17 cellular contexts compared by ENCODE assay signal in genomic region chr3:114506622-114507300, GRCh38.
DNase-seq lines count a peak whose midpoint lies in the region; ATAC-seq, FAIRE-seq and TF ChIP-seq lines count a peak whose summit lies in the region.
"Had no signal": no experiment of that assay in that cellular context is flagged by ENCODE, and none has a peak within 500 bp of the region (broad histone marks: within the 10 kb centered on the region; RNA-seq: fewer than 3 reads in every experiment).

No MANE protein-coding gene starts in this region.

- no peak overlapping the region for H3K4me3 ChIP-seq in subcutaneous abdominal adipose tissue (ENCODE audit: low read depth in 1 of 5, low read length in 5 of 5)
- no peak overlapping the region for H3K4me3 ChIP-seq in thyroid gland (replicated peaks in 1 of 3)
- H3K4me3 ChIP-seq: coronary artery, esophagus muscularis mucosa, mucosa of descending colon had no signal

- FAIRE-seq in H54 (lab: Jason Lieb, UNC): peak; percentile 75

- H3K9ac ChIP-seq in subcutaneous abdominal adipose tissue (ENCODE audit: low read length in 5 of 5): no peak overlapping the region
- H3K9ac ChIP-seq: parathyroid adenoma had no signal

- ATAC-seq in left ventricle myocardium superior: peak; percentile 76
- no peak for ATAC-seq in HG02623 (IDR thresholded peaks at IDR 0.05; ENCODE audit: unreplicated experiment)
- ATAC-seq in GM21367 (IDR thresholded peaks at IDR 0.05; ENCODE audit: unreplicated experiment): no peak
- ATAC-seq: activated T-cell treated with anti-CD3 and anti-CD28 coated beads, Interleukin-2, amount 50 U/mL, for 4 hours; CD8-positive, alpha-beta T cell; mucosa of descending colon had no signal

- no peaks in the 10 kb centered on the region for H3K9me3 ChIP-seq in subcutaneous abdominal adipose tissue (ENCODE audit: control insufficient read depth in 5 of 5, low read length in 5 of 5)
- no peaks in the 10 kb centered on the region for H3K9me3 ChIP-seq in thyroid gland
- H3K9me3 ChIP-seq: esophagus muscularis mucosa, mucosa of descending colon had no signal

- H3K27ac ChIP-seq in subcutaneous abdominal adipose tissue (ENCODE audit: low read depth, low read length) (peak overlapping the region; percentile 56), thyroid gland (no peak overlapping the region)
- H3K27ac ChIP-seq: parathyroid adenoma had no signal

- H3K4me1 ChIP-seq in subcutaneous abdominal adipose tissue (ENCODE audit: control insufficient read depth in 5 of 5, insufficient read depth in 5 of 5, low read length in 5 of 5) (peaks cover 0 to 17% (median 4%) of the 10 kb centered on the region in 5 donors), thyroid gland (peaks cover 14 to 15% of the 10 kb centered on the region in 2 donors)
- H3K4me1 ChIP-seq: parathyroid adenoma had no signal

- no peak for TF ChIP-seq CTCF in thyroid gland (IDR thresholded peaks at IDR 0.05)

- 76 to 91% methylated on average over 6 of the region's 6 CpGs for WGBS in thyroid gland, 2 donors

- TF ChIP-seq POLR2A in H54 (IDR thresholded peaks at IDR 0.05; ENCODE audit: low read depth, low read length) (no peak), thyroid gland (IDR thresholded peaks at IDR 0.05) (no peak)

- H3K36me3 ChIP-seq in subcutaneous abdominal adipose tissue (ENCODE audit: control insufficient read depth in 5 of 5, insufficient read depth in 5 of 5, low read length in 5 of 5): no peaks in the 10 kb centered on the region
- no peaks in the 10 kb centered on the region for H3K36me3 ChIP-seq in thyroid gland
- H3K36me3 ChIP-seq: esophagus muscularis mucosa had no signal

- no peaks in the 10 kb centered on the region for H3K27me3 ChIP-seq in subcutaneous abdominal adipose tissue (ENCODE audit: control insufficient read depth in 5 of 5, insufficient read depth in 4 of 5, low read length in 5 of 5)
- H3K27me3 ChIP-seq in thyroid gland: no peaks in the 10 kb centered on the region
- H3K27me3 ChIP-seq: esophagus muscularis mucosa had no signal

- DNase-seq in H54 (ENCODE audit: insufficient read length, low spot score) (no peak), astrocyte of the hippocampus (ENCODE audit: low read depth, low spot score) (peak; percentile 66), left ventricle myocardium superior (no peak), COLO668 (lab: John Stamatoyannopoulos, UW; ENCODE audit: unreplicated experiment) (no peak), thyroid gland (no peak)
- DNase-seq: activated CD4-positive, alpha-beta T cell treated with anti-CD3 and anti-CD28 coated beads, Interleukin-2, amount 10 ng/mL, durations not matched to agents 24 days and 14 days; activated T-cell treated with anti-CD3 and anti-CD28 coated beads, Interleukin-2, amount 50 U/mL, for 4 hours; CD8-positive, alpha-beta T cell; mucosa of descending colon; NCI-H69; T-helper 2 cell had no signal

- intact Hi-C loops in left ventricle myocardium superior (cut with micrococcal nuclease) (no loop called here), thyroid gland (cut with DNase I) (no loop called here)
